In genomic region chr5:43602818-43603534, GRCh38 we compare ENCODE assay signal across 8 cellular contexts. TPM values are rescaled to one million over a fixed set of nuclear protein-coding genes. Genes with fewer than 3 reads are reported as not detected.
A peak's percentile ranks its signal among the peaks of the same experiment; 100 is the strongest.
DNase-seq lines count a peak whose midpoint lies in the region; FAIRE-seq and TF ChIP-seq lines count a peak whose summit lies in the region.

Gene NNT, plus strand, starts transcription at chr5:43603180. Its CDS starts 6,016 bp downstream, at chr5:43609196.

- peaks cover 19% of the 10 kb centered on the region for H3K36me3 Mint-ChIP-seq in activated naive CD8-positive, alpha-beta T cell treated with anti-CD3 and anti-CD28 coated beads for 36 hours
- peaks cover 13% of the 10 kb centered on the region for H3K36me3 Mint-ChIP-seq in type B pancreatic cell

- peak within 1 kb of the TSS; percentile 78 for H3K27ac Mint-ChIP-seq in activated naive CD8-positive, alpha-beta T cell treated with anti-CD3 and anti-CD28 coated beads for 36 hours
- H3K27ac Mint-ChIP-seq in type B pancreatic cell: peak within 1 kb of the TSS; percentile 90

- H3K27me3 Mint-ChIP-seq in activated naive CD8-positive, alpha-beta T cell treated with anti-CD3 and anti-CD28 coated beads for 36 hours: no peaks in the 10 kb centered on the region
- no peaks in the 10 kb centered on the region for H3K27me3 Mint-ChIP-seq in type B pancreatic cell

- H3K4me3 Mint-ChIP-seq in activated naive CD8-positive, alpha-beta T cell treated with anti-CD3 and anti-CD28 coated beads for 36 hours: peak within 1 kb of the TSS; percentile 85
- peak within 1 kb of the TSS; percentile 97 for H3K4me3 Mint-ChIP-seq in type B pancreatic cell

- H3K27ac ChIP-seq in cardiac muscle cell: peak within 1 kb of the TSS; percentile 91

- peaks cover 21% of the 10 kb centered on the region for H3K4me1 Mint-ChIP-seq in activated naive CD8-positive, alpha-beta T cell treated with anti-CD3 and anti-CD28 coated beads for 36 hours
- peaks cover 24% of the 10 kb centered on the region for H3K4me1 Mint-ChIP-seq in type B pancreatic cell (ENCODE audit: unreplicated experiment)

- peak; percentile 36 for DNase-seq in GF-D8 (lab: John Stamatoyannopoulos, UW)
- DNase-seq in H54 (ENCODE audit: insufficient read length, low spot score): peak; percentile 20
- DNase-seq in M059J (ENCODE audit: low read depth): peak; percentile 62
- DNase-seq in SKM-1 treated with dmso at 0.1 percent for 144 hours (lab: John Stamatoyannopoulos, UW; ENCODE audit: unreplicated experiment): peak; percentile 44
- peak; percentile 86 for DNase-seq in activated naive CD8-positive, alpha-beta T cell treated with anti-CD3 and anti-CD28 coated beads for 36 hours
- peak; percentile 51 to 78 for DNase-seq in cardiac muscle cell (ENCODE audit: low read depth in 1 of 2, low spot score in 1 of 2)
- DNase-seq in pons (ENCODE audit: low spot score): peak; percentile 51
- peak; percentile 84 for DNase-seq in type B pancreatic cell (ENCODE audit: extremely low spot score, unreplicated experiment)

- H3K4me3 ChIP-seq in cardiac muscle cell: peak within 1 kb of the TSS; percentile 50

- TF ChIP-seq CTCF in cardiac muscle cell (IDR thresholded peaks at IDR 0.05; ENCODE audit: low read depth, low read length): no peak
- TF ChIP-seq CTCF in type B pancreatic cell (conservative IDR thresholded peaks at IDR 0.05): no peak

- H3K9me3 ChIP-seq in cardiac muscle cell (ENCODE audit: low read depth): no peaks in the 10 kb centered on the region

- H3K27me3 ChIP-seq in cardiac muscle cell: no peaks in the 10 kb centered on the region

- TF ChIP-seq POLR2A in H54 (IDR thresholded peaks at IDR 0.05; ENCODE audit: low read depth, low read length): peak; percentile 43

- FAIRE-seq in H54 (lab: Jason Lieb, UNC): no peak

- H3K9me3 Mint-ChIP-seq in activated naive CD8-positive, alpha-beta T cell treated with anti-CD3 and anti-CD28 coated beads for 36 hours: peaks cover 2% of the 10 kb centered on the region
- peaks cover 4% of the 10 kb centered on the region for H3K9me3 Mint-ChIP-seq in type B pancreatic cell

- H3K4me1 ChIP-seq in cardiac muscle cell (ENCODE audit: low read depth): peaks cover 31% of the 10 kb centered on the region

- no peaks in the 10 kb centered on the region for H3K36me3 ChIP-seq in cardiac muscle cell

RNA-seq across cellular contexts. Expression of gene NNT, which starts in this region (rescaled TPM):
- total RNA-seq in M059J (2014; rRNA removed; shearing (Covaris generic)): 44.2 and 76.1 TPM in 2 replicates
- 10 to 100 TPM; 69.7 to 71.8 TPM for total RNA-seq in activated naive CD8-positive, alpha-beta T cell treated with anti-CD3 and anti-CD28 coated beads for 36 hours
- total RNA-seq in cardiac muscle cell (97.6 and 123 TPM in 2 replicates), type B pancreatic cell (ENCODE audit: low replicate concordance) (61.1 and 80.4 TPM in 2 replicates)
- 103 and 142 TPM in 2 replicates for polyA plus RNA-seq in cardiac muscle cell

Comparison
In these comparisons a context has a peak if more than half of its experiments do, and no peak if none do; other contexts are left out.
1. Peak in every context shown above with its lines: DNase-seq, H3K4me3 ChIP-seq and H3K27ac ChIP-seq.
2. DNase-seq: peak in every context shown above with its lines; median percentile 86 in activated naive CD8-positive, alpha-beta T cell treated with anti-CD3 and anti-CD28 coated beads for 36 hours; 84 in type B pancreatic cell; 64 in cardiac muscle cell; 62 in M059J; 51 in pons; 44 in SKM-1 treated with dmso at 0.1 percent for 144 hours; 36 in GF-D8; 20 in H54.